ENCODE assay signal across 13 cellular contexts in genomic region chr3:171285287-171285686, GRCh38.
A peak's percentile ranks its signal among the peaks of the same experiment; 100 is the strongest.
DNase-seq lines count a peak whose midpoint lies in the region; ATAC-seq and TF ChIP-seq lines count a peak whose summit lies in the region.
"Had no signal": no experiment of that assay in that cellular context is flagged by ENCODE, and none has a peak within 500 bp of the region (broad histone marks: within the 10 kb centered on the region; RNA-seq: fewer than 3 reads in every experiment).

No MANE protein-coding gene starts in this region.

- peaks cover 59% of the 10 kb centered on the region for H3K4me1 Mint-ChIP-seq in central memory CD8-positive, alpha-beta T cell

- WGBS in heart left ventricle, 4 donors, result 33 to 49% (median 45%) methylated on average over 2 of the region's 2 CpGs
- 40 to 49% methylated on average over 2 of the region's 2 CpGs for WGBS in upper lobe of left lung, 2 donors

- no peak overlapping the region for H3K4me3 ChIP-seq in heart left ventricle
- H3K4me3 ChIP-seq in upper lobe of left lung, result no peak overlapping the region
- no peak overlapping the region for H3K4me3 ChIP-seq in Karpas-422 (ENCODE audit: low read length)
- H3K4me3 ChIP-seq: lung, spleen, transverse colon had no signal

- peak overlapping the region; percentile 7 for H3K27ac Mint-ChIP-seq in central memory CD8-positive, alpha-beta T cell (ENCODE audit: low read depth)

- no peak overlapping the region for H3K4me3 Mint-ChIP-seq in central memory CD8-positive, alpha-beta T cell

- no peak overlapping the region for H3K4me2 ChIP-seq in Karpas-422 (ENCODE audit: low read depth, low read length, poor library complexity, severe bottlenecking)

- peak overlapping the region in 7 of 12 donors; percentile 58 to 77 (median 63) for H3K27ac ChIP-seq in heart left ventricle
- H3K27ac ChIP-seq in upper lobe of left lung, result no peak overlapping the region
- no peak overlapping the region for H3K27ac ChIP-seq in Karpas-422 (ENCODE audit: low read length)
- no peak overlapping the region for H3K27ac ChIP-seq in foreskin keratinocyte
- H3K27ac ChIP-seq: spleen had no signal

- no peaks in the 10 kb centered on the region for H3K27me3 Mint-ChIP-seq in central memory CD8-positive, alpha-beta T cell

- H4K20me1 ChIP-seq in Karpas-422 (ENCODE audit: insufficient read depth, low read depth, low read length), result no peaks in the 10 kb centered on the region

- H3K79me2 ChIP-seq in Karpas-422 (ENCODE audit: low read length), result no peaks in the 10 kb centered on the region

- H3K9me3 ChIP-seq in heart left ventricle (no peaks in the 10 kb centered on the region), upper lobe of left lung (no peaks in the 10 kb centered on the region), Karpas-422 (ENCODE audit: low read length) (no peaks in the 10 kb centered on the region)
- H3K9me3 ChIP-seq: BE2C, spleen, transverse colon had no signal

- peaks cover 7% of the 10 kb centered on the region for H3K36me3 Mint-ChIP-seq in central memory CD8-positive, alpha-beta T cell (ENCODE audit: insufficient read depth)

- ATAC-seq in heart left ventricle (no peak), left ventricle myocardium superior (no peak), HG03378 (IDR thresholded peaks at IDR 0.05; ENCODE audit: unreplicated experiment) (peak; percentile 51), upper lobe of left lung (ENCODE audit: low FRiP score in 2 of 2) (no peak), foreskin keratinocyte (no peak)
- ATAC-seq in central memory CD8-positive, alpha-beta T cell (replicated peaks; ENCODE audit: extremely low read depth, poor library complexity, severe bottlenecking), result peak; percentile 69

- TF ChIP-seq CTCF in heart left ventricle (IDR thresholded peaks at IDR 0.05) (no peak), upper lobe of left lung (IDR thresholded peaks at IDR 0.05) (no peak), foreskin keratinocyte (conservative IDR thresholded peaks at IDR 0.05) (no peak)

- H3K4me1 ChIP-seq in heart left ventricle, result peaks cover 0 to 52% (median 30%) of the 10 kb centered on the region in 12 donors
- H3K4me1 ChIP-seq in upper lobe of left lung, result peaks cover 0 to 12% (median 5%) of the 10 kb centered on the region in 4 donors
- H3K4me1 ChIP-seq in Karpas-422 (ENCODE audit: low read length), result no peaks in the 10 kb centered on the region
- peaks cover 4% of the 10 kb centered on the region for H3K4me1 ChIP-seq in foreskin keratinocyte

- no peaks in the 10 kb centered on the region for H3K9me2 ChIP-seq in Karpas-422 (replicated peaks; ENCODE audit: insufficient read depth, low read length)

- no peaks in the 10 kb centered on the region for H3K9me3 Mint-ChIP-seq in central memory CD8-positive, alpha-beta T cell

- intact Hi-C loops in heart left ventricle (cut with DNase I), result loop anchor here in 2 of 10 donors (10.0 kb wide), 2 partner anchors 90 to 110 kb away; no protein-coding TSS in a partner anchor
- intact Hi-C loops in left ventricle myocardium superior (cut with micrococcal nuclease), result no loop called here

- no peak overlapping the region for H3K9ac ChIP-seq in Karpas-422 (ENCODE audit: low read length)

- no peak for DNase-seq in heart left ventricle
- DNase-seq in left ventricle myocardium superior, result no peak
- DNase-seq in central memory CD8-positive, alpha-beta T cell (ENCODE audit: low spot score in 2 of 2), result no peak
- no peak for DNase-seq in NCI-H2171 (lab: John Stamatoyannopoulos, UW)
- DNase-seq in upper lobe of left lung, result no peak
- DNase-seq in Karpas-422, result no peak
- no peak for DNase-seq in foreskin keratinocyte
- DNase-seq: BE2C, NCI-H2029 treated with DMSO at 0.1 percent for 48 hours, spleen, transverse colon had no signal

- no peak for TF ChIP-seq POLR2A in heart left ventricle (IDR thresholded peaks at IDR 0.05)
- TF ChIP-seq POLR2A in upper lobe of left lung (IDR thresholded peaks at IDR 0.05), result no peak

- H3K27me3 ChIP-seq in heart left ventricle (no peaks in the 10 kb centered on the region), upper lobe of left lung (no peaks in the 10 kb centered on the region), Karpas-422 (ENCODE audit: low read length) (no peaks in the 10 kb centered on the region), foreskin keratinocyte (no peaks in the 10 kb centered on the region)
- H3K27me3 ChIP-seq: BE2C, spleen, transverse colon had no signal

- TF ChIP-seq EP300 in upper lobe of left lung (IDR thresholded peaks at IDR 0.05), result no peak

- H3K36me3 ChIP-seq in heart left ventricle (no peaks in the 10 kb centered on the region), upper lobe of left lung (no peaks in the 10 kb centered on the region), Karpas-422 (ENCODE audit: insufficient read depth, low read length) (no peaks in the 10 kb centered on the region)
- H3K36me3 ChIP-seq: BE2C, spleen, transverse colon had no signal

- no peak overlapping the region for H2AFZ ChIP-seq in Karpas-422 (ENCODE audit: low read length)

Comparison
In these comparisons a context has a peak if more than half of its experiments do, and no peak if none do; other contexts are left out.
1. ATAC-seq: peak in HG03378 (single experiment) and central memory CD8-positive, alpha-beta T cell (single experiment); none in heart left ventricle (0 of 4), left ventricle myocardium superior (single experiment), upper lobe of left lung (0 of 2) and foreskin keratinocyte (single experiment).
2. H3K27ac ChIP-seq: peak in heart left ventricle (7 of 12); none in upper lobe of left lung (0 of 4), Karpas-422 (single experiment) and foreskin keratinocyte (single experiment).